In the genomic region with DNA sequence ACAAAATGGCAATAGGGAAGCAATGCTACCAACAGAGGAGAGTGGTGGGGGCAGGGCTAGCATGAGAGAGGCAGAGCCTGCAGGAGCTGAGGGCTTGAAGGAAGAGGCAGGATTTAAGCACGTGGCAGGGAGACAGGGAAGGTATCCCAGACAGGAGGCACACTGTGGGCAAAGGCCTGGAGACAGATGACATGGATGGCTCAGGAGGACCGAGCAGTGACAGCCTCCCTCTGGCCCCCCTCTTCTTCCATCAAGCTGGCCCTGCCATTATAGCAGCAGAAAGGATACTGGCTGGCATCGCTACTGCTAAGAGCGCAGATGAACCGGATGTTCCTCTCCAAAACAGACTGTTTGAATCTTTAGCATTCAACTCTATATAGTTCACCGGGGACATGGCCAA, we compare ENCODE assay signal across 16 cellular contexts. TPM values are rescaled to one million over a fixed set of nuclear protein-coding genes. Genes with fewer than 3 reads are reported as not detected.
"Had no signal": no experiment of that assay in that cellular context is flagged by ENCODE, and none has a peak within 500 bp of the region (broad histone marks: within the 10 kb centered on the region; RNA-seq: fewer than 3 reads in every experiment).

No MANE protein-coding gene starts in this region.

- FAIRE-seq: small intestine had no signal

- DNase-seq: activated B cell treated with CpG ODN at 0.5 μM for 24 hours; activated CD4-positive, alpha-beta T cell treated with anti-CD3 and anti-CD28 coated beads for 4 hours; activated CD4-positive, alpha-beta T cell treated with anti-CD3 and anti-CD28 coated beads, Interleukin-2, amount 50 U/mL, for 48 hours; brain microvascular endothelial cell; central memory CD4-positive, alpha-beta T cell; heart right ventricle; left lung; T1000; transverse colon had no signal

RNA-seq across cellular contexts. Expression of a gene that starts 36.5 kb away (rescaled TPM):
- total RNA-seq: activated B cell treated with CpG ODN at 0.5 μM for 24 hours; activated T-helper 1 cell treated with anti-CD3 and anti-CD28 coated beads, Interleukin-12 subunit alpha, Interleukin-12 subunit beta, Interleukin-2, Interleukin-4 antibody, amounts not matched to agents 30 ng/mL and 10 ng/mL and 1 ng/mL, durations not matched to agents 14 hours and 24 hours and 36 hours; ascending aorta; fibroblast of villous mesenchyme; kidney epithelial cell; myocyte; SJSA1 had no signal
